In the genomic region with DNA sequence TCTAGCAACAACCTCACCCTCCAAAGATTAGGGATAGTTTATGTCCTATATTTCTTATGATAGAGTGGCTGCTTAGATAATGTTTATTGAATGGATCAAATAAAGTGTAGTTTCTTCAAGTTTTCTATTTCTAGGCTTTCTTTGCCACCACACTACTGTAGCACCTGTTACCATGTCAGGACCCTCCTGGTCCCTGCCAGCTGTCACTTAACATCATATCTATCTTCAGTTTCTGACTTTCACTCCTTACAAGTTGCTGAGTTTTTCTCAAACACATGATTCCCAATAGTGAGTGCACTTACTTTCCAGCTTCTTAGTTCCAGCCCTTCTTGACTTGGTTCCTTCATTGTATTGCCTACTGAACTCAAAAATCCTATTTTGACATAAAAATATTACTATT, we compare ENCODE assay signal across 27 cellular contexts.
"Had no signal": no experiment of that assay in that cellular context is flagged by ENCODE, and none has a peak within 500 bp of the region (broad histone marks: within the 10 kb centered on the region; RNA-seq: fewer than 3 reads in every experiment).

No MANE protein-coding gene starts in this region.

- H3K4me1 ChIP-seq: stomach, suprapubic skin, thyroid gland, tibial artery, tibial nerve, transverse colon, upper lobe of left lung, upper lobe of right lung, uterus, vagina had no signal

- ATAC-seq: stimulated activated effector memory CD8-positive, alpha-beta T cell treated with anti-CD3 and anti-CD28 coated beads, Interleukin-12 subunit alpha, Interleukin-12 subunit beta, amount 100 ng/mL, for 72 hours; stimulated activated memory B cell treated with anti-CD40 and anti-IgM and Interleukin-4, amounts not matched to agents 10 μg/mL and 1 μg/mL and 100 μg/mL, for 72 hours; stimulated activated naive B cell treated with anti-CD40 and anti-IgM and Interleukin-4, amounts not matched to agents 10 μg/mL and 1 μg/mL and 100 μg/mL, for 72 hours; stimulated activated naive CD8-positive, alpha-beta T cell treated with anti-CD3 and anti-CD28 coated beads, Interleukin-15, amount 100 ng/mL, for 72 hours; stimulated activated naive CD8-positive, alpha-beta T cell treated with anti-CD3 and anti-CD28 coated beads, Interleukin-15, Interleukin-2, amounts not matched to agents 100 U/mL and 50 U/mL, for 24 hours; upper lobe of right lung had no signal

- DNase-seq: stimulated activated CD4-positive, alpha-beta T cell treated with anti-CD3 and anti-CD28 coated beads, Interleukin-2, amount 100 ng/mL, for 48 hours; stimulated activated CD4-positive, alpha-beta T cell treated with anti-CD3 and anti-CD28 coated beads, Interleukin-4, amount 100 ng/mL, for 1 hour; stimulated activated CD4-positive, alpha-beta T cell treated with anti-CD3 and anti-CD28 coated beads, Interleukin-4, amount 100 ng/mL, for 24 hours; stimulated activated CD4-positive, alpha-beta T cell treated with anti-CD3 and anti-CD28 coated beads, Interleukin-4, amount 100 ng/mL, for 4 hours; stimulated activated CD8-positive, alpha-beta memory T cell treated with anti-CD3 and anti-CD28 coated beads, Interleukin-4, amount 100 ng/mL, for 48 hours; stimulated activated naive B cell treated with anti-CD40 and anti-IgM and Interleukin-4, amounts not matched to agents 10 μg/mL and 1 μg/mL and 100 μg/mL, for 72 hours; stimulated activated naive CD4-positive, alpha-beta T cell; stimulated activated naive CD4-positive, alpha-beta T cell treated with Interleukin-2 at 50 U/mL for 16 hours; stimulated activated naive CD8-positive, alpha-beta T cell treated with anti-CD3 and anti-CD28 coated beads, Interleukin-15, amount 100 ng/mL, for 72 hours; stimulated activated naive CD8-positive, alpha-beta T cell treated with anti-CD3 and anti-CD28 coated beads, Interleukin-15, Interleukin-2, amounts not matched to agents 100 U/mL and 50 U/mL, for 24 hours; stomach; substantia nigra; thyroid gland; tibial artery; transverse colon; trophoblast cell; upper lobe of left lung; upper lobe of right lung; uterus had no signal

- H3K27ac ChIP-seq: stomach, suprapubic skin, thoracic aorta, thyroid gland, tibial artery, tibial nerve, transverse colon, upper lobe of left lung, upper lobe of right lung, uterus, vagina had no signal

- H3K4me1 Mint-ChIP-seq: stimulated activated effector memory CD8-positive, alpha-beta T cell treated with anti-CD3 and anti-CD28 coated beads, Interleukin-12 subunit alpha, Interleukin-12 subunit beta, amount 100 ng/mL, for 72 hours; stimulated activated memory B cell treated with anti-CD40 and anti-IgM and Interleukin-4, amounts not matched to agents 10 μg/mL and 1 μg/mL and 100 μg/mL, for 72 hours; stimulated activated naive B cell treated with anti-CD40 and anti-IgM and Interleukin-4, amounts not matched to agents 10 μg/mL and 1 μg/mL and 100 μg/mL, for 72 hours; stimulated activated naive CD8-positive, alpha-beta T cell treated with anti-CD3 and anti-CD28 coated beads, Interleukin-15, amount 100 ng/mL, for 72 hours had no signal

- H3K27me3 ChIP-seq: stomach, suprapubic skin, thyroid gland, tibial artery, tibial nerve, transverse colon, upper lobe of left lung, upper lobe of right lung, uterus, vagina had no signal

- H3K27me3 Mint-ChIP-seq: stimulated activated memory B cell treated with anti-CD40 and anti-IgM and Interleukin-4, amounts not matched to agents 10 μg/mL and 1 μg/mL and 100 μg/mL, for 72 hours; stimulated activated naive B cell treated with anti-CD40 and anti-IgM and Interleukin-4, amounts not matched to agents 10 μg/mL and 1 μg/mL and 100 μg/mL, for 72 hours; stimulated activated naive CD8-positive, alpha-beta T cell treated with anti-CD3 and anti-CD28 coated beads, Interleukin-15, amount 100 ng/mL, for 72 hours; stimulated activated naive CD8-positive, alpha-beta T cell treated with anti-CD3 and anti-CD28 coated beads, Interleukin-15, Interleukin-2, amounts not matched to agents 100 ng/mL and 50 ng/mL, for 24 hours; type B pancreatic cell had no signal

- H3K36me3 ChIP-seq: stomach, suprapubic skin, thoracic aorta, thyroid gland, tibial artery, tibial nerve, transverse colon, upper lobe of left lung, upper lobe of right lung, uterus, vagina had no signal

- H3K4me3 ChIP-seq: stomach, suprapubic skin, thoracic aorta, thyroid gland, tibial artery, tibial nerve, transverse colon, upper lobe of left lung, upper lobe of right lung, uterus, vagina had no signal

- H3K36me3 Mint-ChIP-seq: stimulated activated effector memory CD8-positive, alpha-beta T cell treated with anti-CD3 and anti-CD28 coated beads, Interleukin-12 subunit alpha, Interleukin-12 subunit beta, amount 100 ng/mL, for 72 hours; stimulated activated memory B cell treated with anti-CD40 and anti-IgM and Interleukin-4, amounts not matched to agents 10 μg/mL and 1 μg/mL and 100 μg/mL, for 72 hours; stimulated activated naive B cell treated with anti-CD40 and anti-IgM and Interleukin-4, amounts not matched to agents 10 μg/mL and 1 μg/mL and 100 μg/mL, for 72 hours; type B pancreatic cell had no signal

- H3K9me3 ChIP-seq: suprapubic skin, thoracic aorta, thyroid gland, tibial artery, tibial nerve, transverse colon, upper lobe of right lung, uterus, vagina had no signal

- H3K4me3 Mint-ChIP-seq: stimulated activated effector memory CD8-positive, alpha-beta T cell treated with anti-CD3 and anti-CD28 coated beads, Interleukin-12 subunit alpha, Interleukin-12 subunit beta, amount 100 ng/mL, for 72 hours; stimulated activated memory B cell treated with anti-CD40 and anti-IgM and Interleukin-4, amounts not matched to agents 10 μg/mL and 1 μg/mL and 100 μg/mL, for 72 hours; stimulated activated naive B cell treated with anti-CD40 and anti-IgM and Interleukin-4, amounts not matched to agents 10 μg/mL and 1 μg/mL and 100 μg/mL, for 72 hours; stimulated activated naive CD8-positive, alpha-beta T cell treated with anti-CD3 and anti-CD28 coated beads, Interleukin-15, amount 100 ng/mL, for 72 hours; stimulated activated naive CD8-positive, alpha-beta T cell treated with anti-CD3 and anti-CD28 coated beads, Interleukin-15, Interleukin-2, amounts not matched to agents 100 ng/mL and 50 ng/mL, for 24 hours; type B pancreatic cell had no signal

- H3K9me3 Mint-ChIP-seq: stimulated activated memory B cell treated with anti-CD40 and anti-IgM and Interleukin-4, amounts not matched to agents 10 μg/mL and 1 μg/mL and 100 μg/mL, for 72 hours; stimulated activated naive B cell treated with anti-CD40 and anti-IgM and Interleukin-4, amounts not matched to agents 10 μg/mL and 1 μg/mL and 100 μg/mL, for 72 hours; stimulated activated naive CD8-positive, alpha-beta T cell treated with anti-CD3 and anti-CD28 coated beads, Interleukin-15, Interleukin-2, amounts not matched to agents 100 ng/mL and 50 ng/mL, for 24 hours; type B pancreatic cell had no signal

- H3K27ac Mint-ChIP-seq: stimulated activated effector memory CD8-positive, alpha-beta T cell treated with anti-CD3 and anti-CD28 coated beads, Interleukin-12 subunit alpha, Interleukin-12 subunit beta, amount 100 ng/mL, for 72 hours; stimulated activated memory B cell treated with anti-CD40 and anti-IgM and Interleukin-4, amounts not matched to agents 10 μg/mL and 1 μg/mL and 100 μg/mL, for 72 hours; stimulated activated naive B cell treated with anti-CD40 and anti-IgM and Interleukin-4, amounts not matched to agents 10 μg/mL and 1 μg/mL and 100 μg/mL, for 72 hours; stimulated activated naive CD8-positive, alpha-beta T cell treated with anti-CD3 and anti-CD28 coated beads, Interleukin-15, amount 100 ng/mL, for 72 hours; stimulated activated naive CD8-positive, alpha-beta T cell treated with anti-CD3 and anti-CD28 coated beads, Interleukin-15, Interleukin-2, amounts not matched to agents 100 ng/mL and 50 ng/mL, for 24 hours; type B pancreatic cell had no signal
